In genomic region chr2:153477096-153477555, GRCh38 we compare ENCODE assay signal across 9 cellular contexts. TPM values are rescaled to one million over a fixed set of nuclear protein-coding genes. Genes with fewer than 3 reads are reported as not detected.
DNase-seq lines count a peak whose midpoint lies in the region; ATAC-seq, FAIRE-seq and TF ChIP-seq lines count a peak whose summit lies in the region.
"Had no signal": no experiment of that assay in that cellular context is flagged by ENCODE, and none has a peak within 500 bp of the region (broad histone marks: within the 10 kb centered on the region; RNA-seq: fewer than 3 reads in every experiment).

No MANE protein-coding gene starts in this region.

- no peak for ATAC-seq in Right ventricle myocardium superior (ENCODE audit: poor library complexity)
- no peak for ATAC-seq in GM19467 (IDR thresholded peaks at IDR 0.05; ENCODE audit: unreplicated experiment)
- no peak for ATAC-seq in HG03159 (IDR thresholded peaks at IDR 0.05; ENCODE audit: unreplicated experiment)
- no peak for ATAC-seq in foreskin keratinocyte

- FAIRE-seq in urothelium cell line (lab: Jason Lieb, UNC), result no peak

- TF ChIP-seq CTCF in VCaP (conservative IDR thresholded peaks at IDR 0.05) (peak; percentile 32), foreskin keratinocyte (conservative IDR thresholded peaks at IDR 0.05) (no peak)

- no peaks in the 10 kb centered on the region for H3K4me1 ChIP-seq in foreskin keratinocyte

- H3K27ac ChIP-seq in VCaP (peak overlapping the region; percentile 50; the same call in 1 of the 2 replicates), foreskin keratinocyte (no peak overlapping the region)

- intact Hi-C loops in Right ventricle myocardium superior (cut with DNase I) (no loop called here), cardiac septum (cut with DNase I) (loop anchor here (5.0 kb wide), 1 partner anchor 620 kb away; no protein-coding TSS in a partner anchor)

- DNase-seq in Right ventricle myocardium superior, result peak; percentile 44
- no peak for DNase-seq in cardiac septum (ENCODE audit: low spot score)
- peak; percentile 86 for DNase-seq in islet precursor cell
- DNase-seq in urothelium cell line (ENCODE audit: low spot score), result peak; percentile 30
- no peak for DNase-seq in foreskin keratinocyte
- DNase-seq: activated CD4-positive, CD25-positive, alpha-beta regulatory T cell treated with anti-CD3 and anti-CD28 coated beads, Interleukin-2, amount 50 U/mL, for 72 hours had no signal

- peaks cover 63% of the 10 kb centered on the region for H3K27me3 ChIP-seq in foreskin keratinocyte

RNA-seq across cellular contexts. Expression of gene RPRM, which starts 1.4 kb away (rescaled TPM):
- total RNA-seq in Right ventricle myocardium superior (not detected), cardiac septum (not detected), foreskin keratinocyte (not detected in 2 replicates)
- polyA plus RNA-seq in foreskin keratinocyte, result not detected in 2 replicates

Comparison
In these comparisons a context has a peak if more than half of its experiments do, and no peak if none do; other contexts are left out.
1. DNase-seq: peak in Right ventricle myocardium superior (single experiment), islet precursor cell (single experiment) and urothelium cell line (single experiment); none in cardiac septum (single experiment) and foreskin keratinocyte (0 of 2).